ENCODE assay signal across 8 cellular contexts in the genomic region with DNA sequence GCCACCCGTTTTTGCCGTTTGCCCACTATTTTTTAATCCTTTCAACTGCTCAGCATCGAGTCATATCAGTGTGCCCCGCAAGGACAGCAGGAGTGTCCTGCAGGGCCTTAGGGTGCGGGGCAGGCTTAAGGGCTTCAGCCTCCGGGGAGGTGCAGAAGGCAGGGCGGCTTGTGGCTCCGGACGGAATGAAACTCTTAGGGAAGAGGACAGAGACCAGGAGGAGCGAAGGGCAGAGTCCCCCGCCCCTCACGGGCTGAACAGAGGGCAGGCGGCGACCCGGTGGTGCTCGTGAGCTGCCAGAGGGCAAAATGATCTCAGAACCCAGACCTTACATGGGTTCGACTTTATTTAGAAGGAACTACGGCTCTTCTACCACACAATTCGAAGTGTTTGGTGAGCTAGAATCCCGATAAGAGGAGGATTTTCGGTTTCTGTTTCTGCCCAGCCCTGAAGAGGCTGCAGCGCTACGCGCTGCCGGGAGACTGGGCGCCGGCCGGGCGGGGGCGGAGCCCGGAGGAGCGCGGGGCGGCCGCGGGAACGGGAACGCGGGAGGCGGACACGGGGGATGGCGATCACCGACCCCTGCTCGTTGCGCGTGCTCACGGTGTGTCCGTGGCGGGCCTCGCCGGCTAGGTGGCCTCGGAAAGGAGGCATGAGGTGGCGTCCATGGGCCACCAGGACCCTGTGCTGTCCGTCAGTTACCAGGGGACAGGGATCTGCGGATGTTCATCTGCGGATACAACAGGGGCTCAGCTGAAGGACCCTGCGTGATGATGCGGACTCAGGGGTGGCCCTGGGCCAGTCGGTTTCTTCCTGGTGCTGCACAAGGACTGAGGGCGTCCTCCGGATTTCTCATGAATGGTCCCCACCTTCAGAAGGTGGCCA. TPM values are rescaled to one million over a fixed set of nuclear protein-coding genes. Genes with fewer than 3 reads are reported as not detected.
DNase-seq lines count a peak whose midpoint lies in the region; ATAC-seq and TF ChIP-seq lines count a peak whose summit lies in the region.

No MANE protein-coding gene starts in this region.

- in situ Hi-C loops in transverse colon (cut with MboI; ENCODE audit: low pct_ligation_motif_present in 1 of 4, low pct_unique_long_range_greater_than_20kb in 1 of 4, low sequenced_read_pairs in 3 of 4), result no loop called here

- 1% methylated on average over 24 of the region's 61 CpGs; no CpG with 5 or more reads in 1 of the 2 donors for WGBS in gastroesophageal sphincter (ENCODE audit: low coverage in 1 of 2), 2 donors
- 0 to 1% methylated on average over 5 to 60 of the region's 61 CpGs for WGBS in transverse colon (ENCODE audit: low coverage in 1 of 2), 2 donors

- H3K4me3 ChIP-seq in Caco-2 (ENCODE audit: low read depth, low read length), result peak overlapping the region; percentile 64
- peak overlapping the region; percentile 53 to 64 for H3K4me3 ChIP-seq in gastroesophageal sphincter
- H3K4me3 ChIP-seq in neutrophil (ENCODE audit: low read depth in 1 of 2, low read length in 1 of 2), result peak overlapping the region; percentile 82 to 86
- H3K4me3 ChIP-seq in transverse colon, result peak overlapping the region; percentile 44 to 69 (median 60)

- no peaks in the 10 kb centered on the region for H3K36me3 ChIP-seq in Caco-2 (ENCODE audit: control insufficient read depth, insufficient read depth, low read length)
- H3K36me3 ChIP-seq in gastroesophageal sphincter, result no peaks in the 10 kb centered on the region
- no peaks in the 10 kb centered on the region for H3K36me3 ChIP-seq in neutrophil
- no peaks in the 10 kb centered on the region for H3K36me3 ChIP-seq in transverse colon

- DNase-seq in Caco-2 (peak; percentile 43 to 51), RPMI8226 (peak; percentile 67), transverse colon (peak; percentile 73)
- DNase-seq in activated naive CD4-positive, alpha-beta T cell treated with anti-CD3 and anti-CD28 coated beads, Interleukin-2, amount 10 ng/mL, durations not matched to agents 7 days and 5 days, result peak; percentile 80

- peak overlapping the region; percentile 62 to 93 (median 90) for H3K27ac ChIP-seq in gastroesophageal sphincter
- H3K27ac ChIP-seq in neutrophil, result peak overlapping the region; percentile 92
- H3K27ac ChIP-seq in transverse colon, result peak overlapping the region; percentile 89 to 95 (median 90)

- H3K4me3 Mint-ChIP-seq in Caco-2 (ENCODE audit: unreplicated experiment), result peak overlapping the region; percentile 98
- peak overlapping the region; percentile 90 for H3K4me3 Mint-ChIP-seq in activated naive CD4-positive, alpha-beta T cell treated with anti-CD3 and anti-CD28 coated beads, Interleukin-2, amount 10 ng/mL, durations not matched to agents 7 days and 5 days

- H3K27me3 ChIP-seq in Caco-2 (replicated peaks; ENCODE audit: control insufficient read depth, insufficient read depth, low read length), result no peaks in the 10 kb centered on the region
- no peaks in the 10 kb centered on the region for H3K27me3 ChIP-seq in gastroesophageal sphincter
- H3K27me3 ChIP-seq in neutrophil, result no peaks in the 10 kb centered on the region
- no peaks in the 10 kb centered on the region for H3K27me3 ChIP-seq in transverse colon

- POLR2A ChIA-PET in Caco-2 (lab: Charles Lee), result no interaction called here

- H3K27me3 Mint-ChIP-seq in Caco-2 (ENCODE audit: insufficient read depth, unreplicated experiment), result no peaks in the 10 kb centered on the region
- no peaks in the 10 kb centered on the region for H3K27me3 Mint-ChIP-seq in activated naive CD4-positive, alpha-beta T cell treated with anti-CD3 and anti-CD28 coated beads, Interleukin-2, amount 10 ng/mL, durations not matched to agents 7 days and 5 days

- CTCF ChIA-PET in Caco-2 (lab: Charles Lee), result no interaction called here
- CTCF ChIA-PET in activated naive CD4-positive, alpha-beta T cell treated with anti-CD3 and anti-CD28 coated beads, Interleukin-2, amount 10 ng/mL, durations not matched to agents 7 days and 5 days (lab: Charles Lee), result interaction anchor here (0.9 to 1.2 kb wide), 2 partner anchors 192 to 344 kb away, joined by 3 read pairs; a partner anchor contains a TSS

- H3K9me3 ChIP-seq in Caco-2 (no peaks in the 10 kb centered on the region), gastroesophageal sphincter (no peaks in the 10 kb centered on the region), neutrophil (no peaks in the 10 kb centered on the region), transverse colon (no peaks in the 10 kb centered on the region)

- H3K4me1 ChIP-seq in Caco-2, result no peaks in the 10 kb centered on the region
- H3K4me1 ChIP-seq in gastroesophageal sphincter, result peaks cover 0 to 51% (median 25%) of the 10 kb centered on the region in 3 donors
- H3K4me1 ChIP-seq in neutrophil (ENCODE audit: control insufficient read depth in 1 of 2, insufficient read depth in 1 of 2, low read depth in 1 of 2, low read length in 1 of 2), result peaks cover 23 to 41% of the 10 kb centered on the region in 2 experiments
- H3K4me1 ChIP-seq in transverse colon, result peaks cover 7 to 29% (median 11%) of the 10 kb centered on the region in 4 donors

- no TSS peak for BruUV-seq in Caco-2 (replicated peaks; lab: Mats Ljungman, UMichigan)

- H3K36me3 Mint-ChIP-seq in Caco-2 (ENCODE audit: insufficient read depth, unreplicated experiment), result no peaks in the 10 kb centered on the region
- H3K36me3 Mint-ChIP-seq in activated naive CD4-positive, alpha-beta T cell treated with anti-CD3 and anti-CD28 coated beads, Interleukin-2, amount 10 ng/mL, durations not matched to agents 7 days and 5 days, result peaks cover 21% of the 10 kb centered on the region

- TF ChIP-seq POLR2A in gastroesophageal sphincter (IDR thresholded peaks at IDR 0.05), result peak; percentile 34 to 57
- TF ChIP-seq POLR2A in transverse colon (IDR thresholded peaks at IDR 0.05), result peak; percentile 73

- H3K27ac Mint-ChIP-seq in Caco-2 (ENCODE audit: unreplicated experiment), result peak overlapping the region; percentile 76
- H3K27ac Mint-ChIP-seq in activated naive CD4-positive, alpha-beta T cell treated with anti-CD3 and anti-CD28 coated beads, Interleukin-2, amount 10 ng/mL, durations not matched to agents 7 days and 5 days, result peak overlapping the region; percentile 97

- no peaks in the 10 kb centered on the region for H3K9me3 Mint-ChIP-seq in Caco-2 (ENCODE audit: unreplicated experiment)
- no peaks in the 10 kb centered on the region for H3K9me3 Mint-ChIP-seq in activated naive CD4-positive, alpha-beta T cell treated with anti-CD3 and anti-CD28 coated beads, Interleukin-2, amount 10 ng/mL, durations not matched to agents 7 days and 5 days

- TF ChIP-seq CTCF in Caco-2 (IDR thresholded peaks at IDR 0.05; ENCODE audit: insufficient read depth in 1 of 2, low read depth in 1 of 2, low read length in 1 of 2, severe bottlenecking in 1 of 2, unreplicated experiment in 1 of 2) (no peak), gastroesophageal sphincter (IDR thresholded peaks at IDR 0.05) (peak in 1 of 4 experiments; percentile 5), neutrophil (IDR thresholded peaks at IDR 0.05) (peak; percentile 42), transverse colon (IDR thresholded peaks at IDR 0.05) (no peak)

- intact Hi-C loops in Caco-2 (cut with micrococcal nuclease; ENCODE audit: unreplicated experiment), result no loop called here
- intact Hi-C loops in transverse colon (cut with DNase I; ENCODE audit: low total_unique reads), result no loop called here

- no peaks in the 10 kb centered on the region for H3K4me1 Mint-ChIP-seq in Caco-2 (ENCODE audit: low read depth, unreplicated experiment)
- peaks cover 86% of the 10 kb centered on the region for H3K4me1 Mint-ChIP-seq in activated naive CD4-positive, alpha-beta T cell treated with anti-CD3 and anti-CD28 coated beads, Interleukin-2, amount 10 ng/mL, durations not matched to agents 7 days and 5 days

- TF ChIP-seq EP300 in gastroesophageal sphincter (IDR thresholded peaks at IDR 0.05) (no peak), transverse colon (IDR thresholded peaks at IDR 0.05; ENCODE audit: low read depth) (no peak)

- ATAC-seq in GM19395 (IDR thresholded peaks at IDR 0.05; ENCODE audit: unreplicated experiment), result peak; percentile 64
- ATAC-seq in HG03460 (IDR thresholded peaks at IDR 0.05; ENCODE audit: unreplicated experiment), result peak; percentile 47
- peak; percentile 79 for ATAC-seq in gastroesophageal sphincter

RNA-seq across cellular contexts. Expression of a gene that starts 4.3 kb away (rescaled TPM):
- total RNA-seq in Caco-2 (2022) (6.3 and 7.8 TPM in 2 replicates), gastroesophageal sphincter (100 to 1,000 TPM in 1 of 4 donors, 10 to 100 TPM in 3; 70.1 to 102 (median 92.5) TPM), transverse colon (100 to 1,000 TPM in 2 of 4 donors, 10 to 100 TPM in 2; 44.6 to 252 (median 99.7) TPM)

Comparison
In these comparisons a context has a peak if more than half of its experiments do, and no peak if none do; other contexts are left out.
1. Peak in every context shown above with its lines: DNase-seq, ATAC-seq, H3K4me3 ChIP-seq and H3K27ac ChIP-seq.